ENCODE assay signal across 8 cellular contexts in genomic region chr22:50599816-50600454, GRCh38. TPM values are rescaled to one million over a fixed set of nuclear protein-coding genes. Genes with fewer than 3 reads are reported as not detected.
A peak's percentile ranks its signal among the peaks of the same experiment; 100 is the strongest.
DNase-seq lines count a peak whose midpoint lies in the region; ATAC-seq and TF ChIP-seq lines count a peak whose summit lies in the region.

No MANE protein-coding gene starts in this region.

- ATAC-seq in activated T-cell treated with anti-CD3 and anti-CD28 coated beads, Interleukin-2, amount 50 U/mL, for 4 hours: peak; percentile 78 to 87
- ATAC-seq in GM18505 (IDR thresholded peaks at IDR 0.05; ENCODE audit: unreplicated experiment) (no peak), GM21423 (IDR thresholded peaks at IDR 0.05; ENCODE audit: unreplicated experiment) (no peak)

- intact Hi-C loops in ovary (cut with DNase I): no loop called here

- no peak for TF ChIP-seq EP300 in ovary (IDR thresholded peaks at IDR 0.05)

- peaks cover 35 to 36% of the 10 kb centered on the region in 2 donors for H3K27me3 Mint-ChIP-seq in CD8-positive, alpha-beta memory T cell
- peaks cover 39% of the 10 kb centered on the region for H3K27me3 Mint-ChIP-seq in activated T-cell treated with anti-CD3 and anti-CD28 coated beads, Interleukin-2, amount 50 U/mL, for 4 hours (ENCODE audit: low read depth)

- H3K9me3 ChIP-seq in CD8-positive, alpha-beta memory T cell (ENCODE audit: low read length): no peaks in the 10 kb centered on the region
- no peaks in the 10 kb centered on the region for H3K9me3 ChIP-seq in ovary

- no peaks in the 10 kb centered on the region for H3K4me1 ChIP-seq in CD8-positive, alpha-beta memory T cell (ENCODE audit: insufficient read depth, low read length)
- peaks cover 2% of the 10 kb centered on the region for H3K4me1 ChIP-seq in ovary (ENCODE audit: insufficient read depth)

- peaks cover 1 to 22% (median 7%) of the 10 kb centered on the region in 3 donors for H3K36me3 Mint-ChIP-seq in CD8-positive, alpha-beta memory T cell
- H3K36me3 Mint-ChIP-seq in activated T-cell treated with anti-CD3 and anti-CD28 coated beads, Interleukin-2, amount 50 U/mL, for 4 hours (ENCODE audit: insufficient read depth): peaks cover 8% of the 10 kb centered on the region

- no peaks in the 10 kb centered on the region for H3K36me3 ChIP-seq in CD8-positive, alpha-beta memory T cell (ENCODE audit: insufficient read depth, low read length)
- no peaks in the 10 kb centered on the region for H3K36me3 ChIP-seq in ovary

- no peak overlapping the region for H3K4me3 ChIP-seq in CD8-positive, alpha-beta memory T cell (ENCODE audit: low read length)
- peak overlapping the region; percentile 39 for H3K4me3 ChIP-seq in ovary

- DNase-seq in CD8-positive, alpha-beta memory T cell: peak; percentile 45 to 73 (median 54)
- DNase-seq in NCI-H2171 treated with DMSO at 0.1 percent for 48 hours (lab: John Stamatoyannopoulos, UW): peak; percentile 43
- peak; percentile 50 for DNase-seq in activated T-cell treated with anti-CD3 and anti-CD28 coated beads, Interleukin-2, amount 50 U/mL, for 4 hours
- peak; percentile 9 for DNase-seq in fibroblast of peridontal ligament (ENCODE audit: extremely low read depth)
- peak; percentile 61 to 84 (median 79) for DNase-seq in ovary
- DNase-seq in inferior parietal cortex (ENCODE audit: extremely low spot score): no peak

- H3K27ac Mint-ChIP-seq in CD8-positive, alpha-beta memory T cell: peak overlapping the region in 1 of 8 donors; percentile 43

- WGBS in ovary, 3 donors: 11 to 15% (median 14%) methylated on average over 45 to 52 of the region's 52 CpGs

- CTCF ChIA-PET in CD8-positive, alpha-beta memory T cell (lab: Charles Lee): no interaction called here

- no peak overlapping the region for H3K27ac ChIP-seq in CD8-positive, alpha-beta memory T cell (ENCODE audit: low read depth, low read length)
- no peak overlapping the region for H3K27ac ChIP-seq in ovary

- peaks cover 0 to 4% (median 2%) of the 10 kb centered on the region in 5 donors for H3K9me3 Mint-ChIP-seq in CD8-positive, alpha-beta memory T cell
- no peaks in the 10 kb centered on the region for H3K9me3 Mint-ChIP-seq in activated T-cell treated with anti-CD3 and anti-CD28 coated beads, Interleukin-2, amount 50 U/mL, for 4 hours

- peaks cover 23% of the 10 kb centered on the region for H3K27me3 ChIP-seq in CD8-positive, alpha-beta memory T cell (ENCODE audit: insufficient read depth, low read length, poor library complexity, severe bottlenecking)
- H3K27me3 ChIP-seq in ovary: no peaks in the 10 kb centered on the region

- H3K4me3 Mint-ChIP-seq in CD8-positive, alpha-beta memory T cell: peak overlapping the region in 6 of 7 donors; percentile 46 to 68 (median 61)
- peak overlapping the region; percentile 43 for H3K4me3 Mint-ChIP-seq in activated T-cell treated with anti-CD3 and anti-CD28 coated beads, Interleukin-2, amount 50 U/mL, for 4 hours

- TF ChIP-seq POLR2A in ovary (IDR thresholded peaks at IDR 0.05): no peak
- no peak for TF ChIP-seq POLR2A in GM18505 (IDR thresholded peaks at IDR 0.05; ENCODE audit: borderline replicate concordance, extremely low read depth, insufficient read depth, insufficient read length)

- peaks cover 5 to 21% (median 14%) of the 10 kb centered on the region in 3 donors for H3K4me1 Mint-ChIP-seq in CD8-positive, alpha-beta memory T cell
- H3K4me1 Mint-ChIP-seq in activated T-cell treated with anti-CD3 and anti-CD28 coated beads, Interleukin-2, amount 50 U/mL, for 4 hours (ENCODE audit: low read depth): peaks cover 10% of the 10 kb centered on the region

- no peak for TF ChIP-seq CTCF in ovary (IDR thresholded peaks at IDR 0.05)

- POLR2A ChIA-PET in CD8-positive, alpha-beta memory T cell (lab: Charles Lee): interaction anchor here (1.0 kb wide), 1 partner anchor 28 kb away, joined by 3 read pairs; the partner anchor contains the start of gene ARSA

RNA-seq across cellular contexts. Expression of gene MAPK8IP2, which starts 0.7 kb away (rescaled TPM):
- total RNA-seq in CD8-positive, alpha-beta memory T cell: under 1 TPM; 0.20 to 0.28 TPM
- not detected for polyA plus RNA-seq in CD8-positive, alpha-beta memory T cell
- total RNA-seq in activated T-cell treated with anti-CD3 and anti-CD28 coated beads, Interleukin-2, amount 50 U/mL, for 4 hours: under 1 TPM; 0.05 to 0.38 (median 0.16) TPM
- total RNA-seq in ovary: 10 to 100 TPM in 4 of 7 donors, 1 to 10 TPM in 3; 5.0 to 28.4 (median 13.2) TPM
- polyA plus RNA-seq in ovary: 1 to 10 TPM; 1.1 to 6.0 TPM

RNA-seq across cellular contexts. Expression of gene CHKB, which starts 17.3 kb away (rescaled TPM):
- total RNA-seq in CD8-positive, alpha-beta memory T cell: 10 to 100 TPM; 72.1 to 76.1 TPM
- 33.3 TPM for polyA plus RNA-seq in CD8-positive, alpha-beta memory T cell
- total RNA-seq in activated T-cell treated with anti-CD3 and anti-CD28 coated beads, Interleukin-2, amount 50 U/mL, for 4 hours: 10 to 100 TPM; 56.1 to 63.2 (median 60.7) TPM
- 10 to 100 TPM; 34.9 to 73.2 (median 48.8) TPM for total RNA-seq in ovary
- polyA plus RNA-seq in ovary: 10 to 100 TPM; 42.2 to 44.2 TPM

RNA-seq across cellular contexts. Expression of gene CPT1B, which starts 21.7 kb away (rescaled TPM):
- 10 to 100 TPM; 43.6 to 45.0 TPM for total RNA-seq in CD8-positive, alpha-beta memory T cell
- 0.40 TPM for polyA plus RNA-seq in CD8-positive, alpha-beta memory T cell
- 10 to 100 TPM; 30.0 to 38.3 (median 32.7) TPM for total RNA-seq in activated T-cell treated with anti-CD3 and anti-CD28 coated beads, Interleukin-2, amount 50 U/mL, for 4 hours
- total RNA-seq in ovary: 10 to 100 TPM in 1 of 7 donors, 1 to 10 TPM in 6; 3.6 to 10.6 (median 5.2) TPM
- 1 to 10 TPM; 2.5 to 4.2 TPM for polyA plus RNA-seq in ovary

RNA-seq across cellular contexts. Expression of gene ARSA, which starts 28.0 kb away (rescaled TPM):
- total RNA-seq in CD8-positive, alpha-beta memory T cell: 10 to 100 TPM; 23.6 to 25.3 TPM
- 10.6 TPM for polyA plus RNA-seq in CD8-positive, alpha-beta memory T cell
- 10 to 100 TPM; 10.5 to 13.1 (median 11.0) TPM for total RNA-seq in activated T-cell treated with anti-CD3 and anti-CD28 coated beads, Interleukin-2, amount 50 U/mL, for 4 hours
- 10 to 100 TPM; 11.9 to 51.6 (median 19.9) TPM for total RNA-seq in ovary
- polyA plus RNA-seq in ovary: 10 to 100 TPM in 1 of 2 donors, 1 to 10 TPM in 1; 2.1 to 13.1 TPM

RNA-seq across cellular contexts. Expression of gene SYCE3, which starts 37.2 kb away (rescaled TPM):
- total RNA-seq in CD8-positive, alpha-beta memory T cell: not detected
- not detected for polyA plus RNA-seq in CD8-positive, alpha-beta memory T cell
- total RNA-seq in activated T-cell treated with anti-CD3 and anti-CD28 coated beads, Interleukin-2, amount 50 U/mL, for 4 hours: not detected
- not detected for total RNA-seq in ovary
- polyA plus RNA-seq in ovary: not detected

Comparison
In these comparisons a context has a peak if more than half of its experiments do, and no peak if none do; other contexts are left out.
1. ATAC-seq: peak in activated T-cell treated with anti-CD3 and anti-CD28 coated beads, Interleukin-2, amount 50 U/mL, for 4 hours (2 of 2); none in GM18505 (single experiment) and GM21423 (single experiment).
2. RNA of gene MAPK8IP2, which starts 0.7 kb away (total RNA-seq): 5.0 to 28.4 TPM in ovary; 0.20 to 0.28 TPM in CD8-positive, alpha-beta memory T cell and 0.05 to 0.38 TPM in activated T-cell treated with anti-CD3 and anti-CD28 coated beads, Interleukin-2, amount 50 U/mL, for 4 hours; every median in the first group is over 4 times any median in the second.